In the genomic region with DNA sequence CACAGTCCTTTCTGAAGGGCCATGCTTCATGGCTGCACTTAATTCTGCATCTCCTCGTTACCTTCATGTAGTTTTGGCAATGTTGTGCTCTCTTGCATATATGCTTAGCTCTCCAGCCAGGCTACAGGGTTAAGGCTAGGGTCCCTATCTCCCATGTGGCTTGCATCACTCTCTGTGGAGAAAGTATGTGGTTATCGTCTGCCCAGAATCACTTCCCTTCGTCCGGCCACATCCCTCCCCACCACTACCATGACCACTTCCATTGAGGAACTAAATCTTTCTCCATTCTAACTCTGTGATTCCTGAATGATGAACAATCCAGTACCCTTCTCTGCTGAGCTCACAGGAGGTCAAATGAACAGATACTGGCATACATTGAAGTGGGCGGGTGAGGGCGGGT, we compare ENCODE assay signal across 31 cellular contexts. TPM values are rescaled to one million over a fixed set of nuclear protein-coding genes. Genes with fewer than 3 reads are reported as not detected.
DNase-seq lines count a peak whose midpoint lies in the region; ATAC-seq, FAIRE-seq and TF ChIP-seq lines count a peak whose summit lies in the region.
"Had no signal": no experiment of that assay in that cellular context is flagged by ENCODE, and none has a peak within 500 bp of the region (broad histone marks: within the 10 kb centered on the region; RNA-seq: fewer than 3 reads in every experiment).

No MANE protein-coding gene starts in this region.

- H3K36me3 ChIP-seq in Panc1 (ENCODE audit: control insufficient read depth, insufficient read depth, low read length) (peaks cover 3% of the 10 kb centered on the region; the same call in 1 of the 2 replicates), astrocyte (ENCODE audit: insufficient read depth, low read length) (no peaks in the 10 kb centered on the region), upper lobe of right lung (no peaks in the 10 kb centered on the region)
- H3K36me3 ChIP-seq: breast epithelium, colonic mucosa, gastroesophageal sphincter, neutrophil had no signal

- intact Hi-C loops in Panc1 (cut with micrococcal nuclease; ENCODE audit: unreplicated experiment), result no loop called here
- intact Hi-C loops in upper lobe of right lung (cut with DNase I), result no loop called here

- peaks cover 84% of the 10 kb centered on the region for H3K4me1 ChIP-seq in Panc1 (ENCODE audit: control insufficient read depth, insufficient read depth, low read length)
- peaks cover 49% of the 10 kb centered on the region for H3K4me1 ChIP-seq in astrocyte (ENCODE audit: insufficient read depth, low read length)
- H3K4me1 ChIP-seq in upper lobe of right lung, result peaks cover 36% of the 10 kb centered on the region
- H3K4me1 ChIP-seq: colonic mucosa had no signal

- no peaks in the 10 kb centered on the region for H3K27me3 Mint-ChIP-seq in astrocyte (ENCODE audit: low read depth, unreplicated experiment)

- H3K4me3 ChIP-seq in Panc1 (ENCODE audit: low read depth in 2 of 2, low read length in 2 of 2) (no peak overlapping the region), astrocyte (ENCODE audit: insufficient read depth, low read depth, low read length) (no peak overlapping the region), upper lobe of right lung (no peak overlapping the region)
- H3K4me3 ChIP-seq: breast epithelium, colonic mucosa, gastroesophageal sphincter, psoas muscle, skin epidermis, testis had no signal

- peak overlapping the region; percentile 14 for H3K4me2 ChIP-seq in astrocyte (ENCODE audit: low read length)

- peaks cover 62% of the 10 kb centered on the region for H4K20me1 ChIP-seq in astrocyte (ENCODE audit: insufficient read depth, low read length)

- CTCF ChIA-PET in Panc1 (lab: Charles Lee), result interaction anchor here (0.6 kb wide), 1 partner anchor 623 kb away, joined by 4 read pairs; no protein-coding TSS in a partner anchor

- H3K36me3 Mint-ChIP-seq in astrocyte (ENCODE audit: low read depth, unreplicated experiment), result peaks cover 14% of the 10 kb centered on the region
- H3K36me3 Mint-ChIP-seq: activated CD4-positive, alpha-beta memory T cell treated with anti-CD3 and anti-CD28 coated beads for 36 hours; CD8-positive, alpha-beta memory T cell; IgD-negative memory B cell had no signal

- peaks cover 59% of the 10 kb centered on the region for H3K4me1 Mint-ChIP-seq in astrocyte (ENCODE audit: low read depth, unreplicated experiment)

- H2AFZ ChIP-seq in astrocyte (ENCODE audit: low read depth, low read length), result no peak overlapping the region

- no peaks in the 10 kb centered on the region for H3K9me3 Mint-ChIP-seq in astrocyte (ENCODE audit: unreplicated experiment)
- H3K9me3 Mint-ChIP-seq: activated CD4-positive, alpha-beta memory T cell treated with anti-CD3 and anti-CD28 coated beads for 36 hours; activated naive CD8-positive, alpha-beta T cell treated with anti-CD3 and anti-CD28 coated beads, Interleukin-2, amount 50 U/mL, for 24 hours; endodermal cell; IgD-negative memory B cell had no signal

- peaks cover 89% of the 10 kb centered on the region for H3K79me2 ChIP-seq in astrocyte (ENCODE audit: insufficient read depth, low read length)

- H3K27me3 ChIP-seq in Panc1 (ENCODE audit: control insufficient read depth, insufficient read depth, low read length) (no peaks in the 10 kb centered on the region), astrocyte (ENCODE audit: insufficient read depth, low read length) (no peaks in the 10 kb centered on the region), upper lobe of right lung (no peaks in the 10 kb centered on the region)
- H3K27me3 ChIP-seq: breast epithelium, colonic mucosa, gastroesophageal sphincter, testis had no signal

- no TSS peak for BruUV-seq in Panc1 (replicated peaks; lab: Mats Ljungman, UMichigan)

- TF ChIP-seq CTCF in Panc1 (IDR thresholded peaks at IDR 0.05) (no peak), astrocyte (IDR thresholded peaks at IDR 0.05; ENCODE audit: insufficient read depth, low read depth, low read length) (no peak), upper lobe of right lung (IDR thresholded peaks at IDR 0.05) (no peak)

- ATAC-seq in Panc1 (0 out of 2 replicates have a peak, but pooled peaks have one; percentile 5), upper lobe of right lung (peak; percentile 74), GM18858 (IDR thresholded peaks at IDR 0.05; ENCODE audit: unreplicated experiment) (no peak), esophagus mucosa (no peak)
- ATAC-seq: activated naive CD8-positive, alpha-beta T cell treated with anti-CD3 and anti-CD28 coated beads, Interleukin-2, amount 50 U/mL, for 24 hours; gastroesophageal sphincter; PC-3; psoas muscle had no signal

- DNase-seq in Kasumi-1 (lab: John Stamatoyannopoulos, UW) (peak; percentile 26 to 31), Panc1 (ENCODE audit: low read depth, low spot score) (no peak), astrocyte (ENCODE audit: low read depth) (no peak), upper lobe of right lung (no peak)
- no peak for DNase-seq in activated T-cell treated with anti-CD3 and anti-CD28 coated beads, Interleukin-2, amount 50 U/mL, for 1 hour
- DNase-seq: activated CD4-positive, alpha-beta memory T cell treated with anti-CD3 and anti-CD28 coated beads for 36 hours; activated CD4-positive, CD25-positive, alpha-beta regulatory T cell; activated gamma-delta T cell; activated naive CD8-positive, alpha-beta T cell treated with anti-CD3 and anti-CD28 coated beads, Interleukin-2, amount 50 U/mL, for 24 hours; CD8-positive, alpha-beta memory T cell; colonic mucosa; DND-41; endodermal cell; mammary epithelial cell; MM.1S; NCI-H1694 treated with DMSO at 0.1 percent for 48 hours; NCI-H2171 treated with DMSO at 0.1 percent for 48 hours; PC-3; psoas muscle; SHP77 treated with DMSO at 0.1 percent for 48 hours; stimulated activated CD4-positive, alpha-beta T cell treated with anti-CD3 and anti-CD28 coated beads, Interleukin-2, amount 100 ng/mL, for 48 hours; stimulated activated naive CD4-positive, alpha-beta T cell; T-helper 2 cell; testis had no signal

- peak overlapping the region; percentile 73 for H3K27ac Mint-ChIP-seq in astrocyte (ENCODE audit: unreplicated experiment)
- H3K27ac Mint-ChIP-seq: activated CD4-positive, alpha-beta memory T cell treated with anti-CD3 and anti-CD28 coated beads for 36 hours; activated naive CD8-positive, alpha-beta T cell treated with anti-CD3 and anti-CD28 coated beads, Interleukin-2, amount 50 U/mL, for 24 hours; CD8-positive, alpha-beta memory T cell; endodermal cell; IgD-negative memory B cell had no signal

- H3K4me3 Mint-ChIP-seq in astrocyte (ENCODE audit: unreplicated experiment), result no peak overlapping the region
- H3K4me3 Mint-ChIP-seq: activated CD4-positive, alpha-beta memory T cell treated with anti-CD3 and anti-CD28 coated beads for 36 hours; activated naive CD8-positive, alpha-beta T cell treated with anti-CD3 and anti-CD28 coated beads, Interleukin-2, amount 50 U/mL, for 24 hours; CD8-positive, alpha-beta memory T cell; endodermal cell had no signal

- peak overlapping the region; percentile 100 for H3K27ac ChIP-seq in Panc1 (ENCODE audit: low read length)
- H3K27ac ChIP-seq in astrocyte (ENCODE audit: low read depth, low read length), result no peak overlapping the region
- H3K27ac ChIP-seq in upper lobe of right lung, result no peak overlapping the region
- H3K27ac ChIP-seq: colonic mucosa, gastroesophageal sphincter, neutrophil, psoas muscle, skin epidermis, testis had no signal

- in situ Hi-C loops in Panc1 (cut with HindIII; ENCODE audit: low pct_unique_long_range_greater_than_20kb, low sequenced_read_pairs), result no loop called here

- H3K9me3 ChIP-seq in Panc1 (ENCODE audit: control insufficient read depth, insufficient read depth, low read depth, low read length) (no peaks in the 10 kb centered on the region), astrocyte (ENCODE audit: insufficient read depth, low read depth, low read length) (no peaks in the 10 kb centered on the region), upper lobe of right lung (no peaks in the 10 kb centered on the region)
- H3K9me3 ChIP-seq: breast epithelium, colonic mucosa, gastroesophageal sphincter, neutrophil, psoas muscle, testis had no signal

- POLR2A ChIA-PET in Panc1 (lab: Charles Lee), result interaction anchor here (0.7 kb wide), 1 partner anchor 19 kb away, joined by 11 read pairs; no protein-coding TSS in a partner anchor

- no peak for FAIRE-seq in astrocyte (lab: Jason Lieb, UNC)

- H3K9ac ChIP-seq in astrocyte (ENCODE audit: low read length), result no peak overlapping the region

RNA-seq across cellular contexts. Expression of a gene that starts 34.0 kb away (rescaled TPM):
- total RNA-seq in Panc1 (2021; ENCODE audit: unreplicated experiment), result 298 TPM
- 335 TPM for polyA plus RNA-seq in Panc1 (2012; ENCODE audit: insufficient read length)
- 94.3 and 105 TPM in 2 replicates for total RNA-seq in astrocyte
- total RNA-seq in upper lobe of right lung, result 87.7 TPM
- 30.7 TPM for total RNA-seq in esophagus mucosa

Comparison
In these comparisons a context has a peak if more than half of its experiments do, and no peak if none do; other contexts are left out.
1. DNase-seq: peak in Kasumi-1 (2 of 2); none in Panc1 (single experiment), astrocyte (single experiment), upper lobe of right lung (single experiment) and activated T-cell treated with anti-CD3 and anti-CD28 coated beads, Interleukin-2, amount 50 U/mL, for 1 hour (single experiment).
2. ATAC-seq: peak in Panc1 (single experiment) and upper lobe of right lung (single experiment); none in GM18858 (single experiment) and esophagus mucosa (single experiment).